In genomic region chr2:39593439-39594393, GRCh38 we compare ENCODE assay signal across 9 cellular contexts.
DNase-seq lines count a peak whose midpoint lies in the region; ATAC-seq, FAIRE-seq and TF ChIP-seq lines count a peak whose summit lies in the region.
"Had no signal": no experiment of that assay in that cellular context is flagged by ENCODE, and none has a peak within 500 bp of the region (broad histone marks: within the 10 kb centered on the region; RNA-seq: fewer than 3 reads in every experiment).

No MANE protein-coding gene starts in this region.

- H3K36me3 ChIP-seq in OCI-LY7 (ENCODE audit: insufficient read depth, low read length) (no peaks in the 10 kb centered on the region), endothelial cell of umbilical vein (ENCODE audit: control insufficient read depth in 2 of 2, extremely low read depth in 1 of 2, insufficient read depth in 2 of 2, low read length in 2 of 2) (no peaks in the 10 kb centered on the region)
- H3K36me3 ChIP-seq: neutrophil had no signal

- dilution Hi-C loops in endothelial cell of umbilical vein (cut with MboI; ENCODE audit: extremely low pct_ligation_motif_present, low sequenced_read_pairs), result no loop called here

- DNase-seq in EL, result peak; percentile 75
- peak; percentile 26 for DNase-seq in OCI-LY7 (ENCODE audit: low spot score)
- peak; percentile 74 for DNase-seq in endothelial cell of umbilical vein (ENCODE audit: low read depth, low spot score)
- peak; percentile 38 for DNase-seq in mucosa of gallbladder (ENCODE audit: low spot score)
- no peak for DNase-seq in activated CD4-positive, alpha-beta T cell treated with anti-CD3 and anti-CD28 coated beads, Interleukin-2, amount 50 U/mL, for 4 hours

- H4K20me1 ChIP-seq in OCI-LY7 (ENCODE audit: insufficient read depth, low read length) (no peaks in the 10 kb centered on the region), endothelial cell of umbilical vein (replicated peaks; ENCODE audit: control insufficient read depth, extremely low read depth, insufficient read depth, low read length) (no peaks in the 10 kb centered on the region)

- CTCF ChIA-PET in OCI-LY7 (lab: Charles Lee; ENCODE audit: unreplicated experiment) (interaction anchor here (0.6 kb wide), 1 partner anchor 1288 kb away, joined by 3 read pairs; no protein-coding TSS in a partner anchor), endothelial cell of umbilical vein (lab: Charles Lee) (interaction anchor here (0.6 to 3.6 kb wide), 35 partner anchors 10 to 579 kb away, joined by 3 to 74 read pairs (median 4); no protein-coding TSS in a partner anchor)

- H3K4me3 ChIP-seq in OCI-LY7 (ENCODE audit: low read depth, low read length, poor library complexity, severe bottlenecking), result no peak overlapping the region
- no peak overlapping the region for H3K4me3 ChIP-seq in endothelial cell of umbilical vein (replicated peaks in 1 of 3; ENCODE audit: insufficient read depth in 1 of 3, low read depth in 1 of 3, low read length in 3 of 3)

- no peaks in the 10 kb centered on the region for H3K9me2 ChIP-seq in OCI-LY7 (ENCODE audit: insufficient read depth, low read length)

- H3K4me1 ChIP-seq in OCI-LY7 (ENCODE audit: insufficient read depth, low read length, poor library complexity, severe bottlenecking) (no peaks in the 10 kb centered on the region), endothelial cell of umbilical vein (ENCODE audit: control insufficient read depth, extremely low read depth, insufficient read depth, low read length) (no peaks in the 10 kb centered on the region)

- intact Hi-C loops in OCI-LY7 (cut with micrococcal nuclease; ENCODE audit: unreplicated experiment) (no loop called here), endothelial cell of umbilical vein (cut with micrococcal nuclease) (loop anchor here (1.0 to 5.0 kb wide), 4 partner anchors 77 to 216 kb away; no protein-coding TSS in a partner anchor)

- H3K9me1 ChIP-seq in endothelial cell of umbilical vein (replicated peaks; ENCODE audit: control insufficient read depth, extremely low read depth, insufficient read depth, low read length), result no peaks in the 10 kb centered on the region

- H2AFZ ChIP-seq in OCI-LY7 (ENCODE audit: low read length) (no peak overlapping the region), endothelial cell of umbilical vein (ENCODE audit: low read depth, low read length) (no peak overlapping the region)

- H3K4me2 ChIP-seq in OCI-LY7 (ENCODE audit: low read length), result no peak overlapping the region
- no peak overlapping the region for H3K4me2 ChIP-seq in endothelial cell of umbilical vein (ENCODE audit: insufficient read depth, low read length)

- H3K27me3 ChIP-seq in endothelial cell of umbilical vein (ENCODE audit: control insufficient read depth in 2 of 2, insufficient read depth in 2 of 2, low read length in 2 of 2), result no peaks in the 10 kb centered on the region
- H3K27me3 ChIP-seq: neutrophil had no signal

- POLR2A ChIA-PET in OCI-LY7 (lab: Charles Lee), result interaction anchor here (0.5 to 1.2 kb wide), 6 partner anchors 11 to 1730 kb away, joined by 3 to 7 read pairs (median 3); no protein-coding TSS in a partner anchor
- POLR2A ChIA-PET in endothelial cell of umbilical vein (lab: Charles Lee), result no interaction called here

- H3K27ac ChIP-seq in OCI-LY7 (ENCODE audit: low read depth, low read length, poor library complexity, severe bottlenecking) (no peak overlapping the region), endothelial cell of umbilical vein (ENCODE audit: insufficient read depth, low read depth, low read length) (no peak overlapping the region)
- H3K27ac ChIP-seq: neutrophil had no signal

- TF ChIP-seq CTCF in OCI-LY7 (conservative IDR thresholded peaks at IDR 0.05; ENCODE audit: low read length) (peak; percentile 47; the same call in 1 of the 2 replicates), endothelial cell of umbilical vein (IDR thresholded peaks at IDR 0.05; ENCODE audit: extremely low read depth in 1 of 2, insufficient read depth in 1 of 2, low read depth in 1 of 2, low read length in 2 of 2) (peak; percentile 48 to 71)

- TF ChIP-seq POLR2A in endothelial cell of umbilical vein (IDR thresholded peaks at IDR 0.05; ENCODE audit: low read depth, low read length), result no peak

- H3K79me2 ChIP-seq in OCI-LY7 (ENCODE audit: insufficient read depth, low read depth, low read length) (no peaks in the 10 kb centered on the region), endothelial cell of umbilical vein (ENCODE audit: control insufficient read depth, insufficient read depth, low read length) (no peaks in the 10 kb centered on the region)

- H3K9me3 ChIP-seq in OCI-LY7 (ENCODE audit: low read length) (no peaks in the 10 kb centered on the region), endothelial cell of umbilical vein (replicated peaks; ENCODE audit: control insufficient read depth, insufficient read depth, low read length) (no peaks in the 10 kb centered on the region)
- H3K9me3 ChIP-seq: neutrophil had no signal

- BruUV-seq in OCI-LY7 (replicated peaks; lab: Mats Ljungman, UMichigan), result no TSS peak
- BruUV-seq in endothelial cell of umbilical vein (replicated peaks; lab: Mats Ljungman, UMichigan), result no TSS peak

- FAIRE-seq in endothelial cell of umbilical vein (lab: Jason Lieb, UNC), result peak; percentile 87

- no peak overlapping the region for H3K9ac ChIP-seq in endothelial cell of umbilical vein (replicated peaks; ENCODE audit: extremely low read depth, insufficient read depth, low read length)

- ATAC-seq in HG02981 (IDR thresholded peaks at IDR 0.05; ENCODE audit: unreplicated experiment), result peak; percentile 70
- no peak for ATAC-seq in HG03097 (IDR thresholded peaks at IDR 0.05; ENCODE audit: low FRiP score, unreplicated experiment)
- ATAC-seq in GM21423 (IDR thresholded peaks at IDR 0.05; ENCODE audit: unreplicated experiment), result no peak

TF ChIP-seq in endothelial cell of umbilical vein, 7 proteins besides CTCF, POLR2A, EP300 and RAD21:
- no peak for TF ChIP-seq MYC (IDR thresholded peaks at IDR 0.05; ENCODE audit: low read depth, low read length)

Comparison
In these comparisons a context has a peak if more than half of its experiments do, and no peak if none do; other contexts are left out.
1. DNase-seq: peak in EL (single experiment), OCI-LY7 (single experiment), endothelial cell of umbilical vein (single experiment) and mucosa of gallbladder (single experiment); none in activated CD4-positive, alpha-beta T cell treated with anti-CD3 and anti-CD28 coated beads, Interleukin-2, amount 50 U/mL, for 4 hours (0 of 2).